ENCODE assay signal across 7 cellular contexts in the genomic region with DNA sequence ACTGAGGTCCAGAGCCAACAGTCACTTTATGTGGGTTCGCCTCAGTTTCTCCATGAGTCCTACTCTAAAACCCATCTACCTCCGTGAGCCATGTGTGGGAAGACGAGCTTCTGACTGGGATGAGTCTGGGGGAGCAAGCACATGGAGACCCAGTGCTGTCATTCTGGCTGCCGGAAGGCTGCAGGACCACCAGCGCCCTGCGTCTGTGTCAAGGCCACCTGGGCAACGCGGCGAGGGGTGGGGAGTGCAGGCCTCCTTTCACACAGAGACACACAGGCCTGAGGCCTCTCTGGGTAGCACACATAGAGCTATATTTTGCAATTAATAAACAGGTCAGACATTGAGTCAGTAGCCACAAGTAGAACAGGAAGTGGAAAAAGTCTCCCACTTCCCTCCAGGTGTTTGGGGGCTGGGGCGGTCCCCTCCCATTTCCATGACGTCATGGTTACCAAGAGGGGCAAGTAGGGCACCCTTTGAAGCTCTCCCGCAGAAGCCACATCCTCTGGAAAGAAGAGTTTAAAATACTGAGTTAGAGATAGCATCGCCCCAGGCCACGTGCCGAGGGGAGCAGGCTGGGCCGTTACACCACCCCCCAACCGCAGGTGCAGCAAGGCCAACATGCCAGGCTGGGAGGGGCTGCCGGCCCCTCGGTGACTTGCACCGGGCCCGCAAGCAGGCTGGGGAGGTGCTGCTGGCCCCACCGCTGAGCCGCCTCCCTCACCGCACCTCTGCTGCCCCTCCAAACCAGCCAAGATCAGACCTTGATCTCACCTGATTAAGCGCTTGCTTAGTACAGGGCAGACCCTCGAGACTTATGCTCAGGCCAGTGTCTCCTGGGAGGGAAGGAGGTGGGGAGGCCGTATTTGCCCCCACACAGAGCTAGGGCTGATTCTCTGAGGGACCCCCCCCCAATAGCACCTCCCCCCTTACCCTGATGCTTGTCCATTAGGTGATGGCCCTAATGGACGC. TPM values are rescaled to one million over a fixed set of nuclear protein-coding genes. Genes with fewer than 3 reads are reported as not detected.
DNase-seq lines count a peak whose midpoint lies in the region; ATAC-seq lines count a peak whose summit lies in the region.

No MANE protein-coding gene starts in this region.

- DNase-seq in GM19238 (ENCODE audit: insufficient read length, low spot score) = peak; percentile 68
- peak; percentile 79 for DNase-seq in SKM-1 (lab: John Stamatoyannopoulos, UW; ENCODE audit: unreplicated experiment)
- peak; percentile 92 to 97 for DNase-seq in activated naive CD4-positive, alpha-beta T cell treated with anti-CD3 and anti-CD28 coated beads, Interleukin-2, amount 50 U/mL, for 72 hours (ENCODE audit: low spot score in 2 of 2)
- DNase-seq in iPS-NIHi11 (ENCODE audit: low spot score) = peak; percentile 17
- peak; percentile 94 to 95 for DNase-seq in stimulated activated CD4-positive, alpha-beta T cell treated with anti-CD3 and anti-CD28 coated beads, Interleukin-2, amount 100 ng/mL, for 24 hours
- DNase-seq in NCI-H82 treated with DMSO at 0.1 percent for 48 hours (lab: John Stamatoyannopoulos, UW; ENCODE audit: unreplicated experiment) = no peak

- peaks cover 27 to 29% of the 10 kb centered on the region in 2 donors for H3K36me3 Mint-ChIP-seq in activated naive CD4-positive, alpha-beta T cell treated with anti-CD3 and anti-CD28 coated beads, Interleukin-2, amount 50 U/mL, for 72 hours

- peak; percentile 70 for ATAC-seq in HG03159 (IDR thresholded peaks at IDR 0.05; ENCODE audit: unreplicated experiment)
- ATAC-seq in activated naive CD4-positive, alpha-beta T cell treated with anti-CD3 and anti-CD28 coated beads, Interleukin-2, amount 50 U/mL, for 72 hours = peak; percentile 55 to 71

- H3K27ac Mint-ChIP-seq in activated naive CD4-positive, alpha-beta T cell treated with anti-CD3 and anti-CD28 coated beads, Interleukin-2, amount 50 U/mL, for 72 hours = peak overlapping the region; percentile 97 to 100

- no peaks in the 10 kb centered on the region for H3K9me3 Mint-ChIP-seq in activated naive CD4-positive, alpha-beta T cell treated with anti-CD3 and anti-CD28 coated beads, Interleukin-2, amount 50 U/mL, for 72 hours

RNA-seq across cellular contexts. Expression of a gene that starts 32.7 kb away (rescaled TPM):
- total RNA-seq in activated naive CD4-positive, alpha-beta T cell treated with anti-CD3 and anti-CD28 coated beads, Interleukin-2, amount 50 U/mL, for 72 hours = 100 to 1,000 TPM; 218 to 240 TPM

RNA-seq across cellular contexts. Expression of a gene that starts 41.8 kb away (rescaled TPM):
- 10 to 100 TPM; 13.8 to 26.5 TPM for total RNA-seq in activated naive CD4-positive, alpha-beta T cell treated with anti-CD3 and anti-CD28 coated beads, Interleukin-2, amount 50 U/mL, for 72 hours
